ENCODE assay signal across 1 cellular context in the genomic region with DNA sequence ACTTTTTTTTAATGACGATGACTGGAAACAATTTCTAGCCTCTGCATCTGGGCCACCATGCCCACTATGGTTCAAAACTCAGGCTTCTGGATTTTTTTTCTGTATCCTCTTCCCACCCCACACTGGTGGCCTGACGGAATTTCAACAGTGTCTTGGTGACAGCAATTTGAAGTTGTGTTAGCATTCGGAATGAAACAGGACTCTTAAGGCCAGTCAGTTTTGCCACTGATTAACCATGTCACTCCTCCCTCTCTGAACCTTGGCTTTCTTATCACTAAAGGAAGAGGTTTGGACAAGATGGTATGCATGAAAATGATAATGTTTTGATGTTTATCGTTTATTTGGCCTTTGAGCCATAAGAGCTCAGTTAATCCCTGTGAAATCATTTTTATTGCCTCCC.
TF ChIP-seq lines count a peak whose summit lies in the region.

No MANE protein-coding gene starts in this region.

TF ChIP-seq in HepG2, 621 proteins besides CTCF, POLR2A, EP300 and RAD21 (continued from another document):
- TF ChIP-seq ZNF709 (CRISPR knock-in tag; IDR thresholded peaks at IDR 0.05) (no peak), ZFP90 (CRISPR knock-in tag; IDR thresholded peaks at IDR 0.05; ENCODE audit: borderline replicate concordance) (no peak), KDM5A (IDR thresholded peaks at IDR 0.05; ENCODE audit: borderline replicate concordance, low read length) (no peak), ONECUT2 (CRISPR knock-in tag; IDR thresholded peaks at IDR 0.05) (no peak), NCOA2 (CRISPR knock-in tag; IDR thresholded peaks at IDR 0.05) (peak; percentile 74), ZNF350 (CRISPR knock-in tag; IDR thresholded peaks at IDR 0.05; ENCODE audit: borderline replicate concordance, low read depth) (no peak), SIN3B (IDR thresholded peaks at IDR 0.05; ENCODE audit: low read length) (no peak), EEA1 (CRISPR knock-in tag; IDR thresholded peaks at IDR 0.05; ENCODE audit: borderline replicate concordance) (no peak), SMAD3 (CRISPR knock-in tag; IDR thresholded peaks at IDR 0.05) (no peak), HOXA3 (CRISPR knock-in tag; IDR thresholded peaks at IDR 0.05) (no peak), ZSCAN9 (CRISPR knock-in tag; IDR thresholded peaks at IDR 0.05; ENCODE audit: borderline replicate concordance) (no peak), ZNF274 (CRISPR knock-in tag; IDR thresholded peaks at IDR 0.05) (no peak), CBFB (CRISPR knock-in tag; IDR thresholded peaks at IDR 0.05) (no peak), MEIS2 (CRISPR knock-in tag; IDR thresholded peaks at IDR 0.05) (no peak), ELF1 (CRISPR knock-in tag; IDR thresholded peaks at IDR 0.05) (no peak), SALL1 (CRISPR knock-in tag; IDR thresholded peaks at IDR 0.05) (peak; percentile 81), FOXA3 (CRISPR knock-in tag; IDR thresholded peaks at IDR 0.05) (peak; percentile 48; the same call in 1 of the 2 replicates), MZF1 (CRISPR knock-in tag; IDR thresholded peaks at IDR 0.05; ENCODE audit: borderline replicate concordance) (no peak), ZSCAN30 (CRISPR knock-in tag; IDR thresholded peaks at IDR 0.05) (no peak), U2AF1 (optimal IDR thresholded peaks at IDR 0.05; ENCODE audit: low read depth, low read length) (no peak), TMF1 (CRISPR knock-in tag; IDR thresholded peaks at IDR 0.05; ENCODE audit: low read depth) (no peak), AGO1 (IDR thresholded peaks at IDR 0.05; ENCODE audit: low read depth, low read length, poor library complexity, severe bottlenecking) (no peak), ZNF547 (CRISPR knock-in tag; IDR thresholded peaks at IDR 0.05) (no peak), CCDC6 (CRISPR knock-in tag; IDR thresholded peaks at IDR 0.05) (no peak), ELF3 (CRISPR knock-in tag; IDR thresholded peaks at IDR 0.05) (peak; percentile 63; the same call in 1 of the 2 replicates), MED13 (CRISPR knock-in tag; IDR thresholded peaks at IDR 0.05) (no peak; the same call in 1 of the 2 replicates), ETV6 (CRISPR knock-in tag; conservative IDR thresholded peaks at IDR 0.05) (no peak), DMAP1 (CRISPR knock-in tag; IDR thresholded peaks at IDR 0.05) (no peak), ZNF562 (CRISPR knock-in tag; IDR thresholded peaks at IDR 0.05; ENCODE audit: borderline replicate concordance) (no peak)
- TF ChIP-seq, protein P1, sequence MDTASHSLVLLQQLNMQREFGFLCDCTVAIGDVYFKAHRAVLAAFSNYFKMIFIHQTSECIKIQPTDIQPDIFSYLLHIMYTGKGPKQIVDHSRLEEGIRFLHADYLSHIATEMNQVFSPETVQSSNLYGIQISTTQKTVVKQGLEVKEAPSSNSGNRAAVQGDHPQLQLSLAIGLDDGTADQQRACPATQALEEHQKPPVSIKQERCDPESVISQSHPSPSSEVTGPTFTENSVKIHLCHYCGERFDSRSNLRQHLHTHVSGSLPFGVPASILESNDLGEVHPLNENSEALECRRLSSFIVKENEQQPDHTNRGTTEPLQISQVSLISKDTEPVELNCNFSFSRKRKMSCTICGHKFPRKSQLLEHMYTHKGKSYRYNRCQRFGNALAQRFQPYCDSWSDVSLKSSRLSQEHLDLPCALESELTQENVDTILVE (CRISPR knock-in tag; IDR thresholded peaks at IDR 0.05) = no peak
- TF ChIP-seq, protein P2, sequence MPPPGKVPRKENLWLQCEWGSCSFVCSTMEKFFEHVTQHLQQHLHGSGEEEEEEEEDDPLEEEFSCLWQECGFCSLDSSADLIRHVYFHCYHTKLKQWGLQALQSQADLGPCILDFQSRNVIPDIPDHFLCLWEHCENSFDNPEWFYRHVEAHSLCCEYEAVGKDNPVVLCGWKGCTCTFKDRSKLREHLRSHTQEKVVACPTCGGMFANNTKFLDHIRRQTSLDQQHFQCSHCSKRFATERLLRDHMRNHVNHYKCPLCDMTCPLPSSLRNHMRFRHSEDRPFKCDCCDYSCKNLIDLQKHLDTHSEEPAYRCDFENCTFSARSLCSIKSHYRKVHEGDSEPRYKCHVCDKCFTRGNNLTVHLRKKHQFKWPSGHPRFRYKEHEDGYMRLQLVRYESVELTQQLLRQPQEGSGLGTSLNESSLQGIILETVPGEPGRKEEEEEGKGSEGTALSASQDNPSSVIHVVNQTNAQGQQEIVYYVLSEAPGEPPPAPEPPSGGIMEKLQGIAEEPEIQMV (CRISPR knock-in tag; IDR thresholded peaks at IDR 0.05; ENCODE audit: low read depth) = no peak
- TF ChIP-seq, protein P3, sequence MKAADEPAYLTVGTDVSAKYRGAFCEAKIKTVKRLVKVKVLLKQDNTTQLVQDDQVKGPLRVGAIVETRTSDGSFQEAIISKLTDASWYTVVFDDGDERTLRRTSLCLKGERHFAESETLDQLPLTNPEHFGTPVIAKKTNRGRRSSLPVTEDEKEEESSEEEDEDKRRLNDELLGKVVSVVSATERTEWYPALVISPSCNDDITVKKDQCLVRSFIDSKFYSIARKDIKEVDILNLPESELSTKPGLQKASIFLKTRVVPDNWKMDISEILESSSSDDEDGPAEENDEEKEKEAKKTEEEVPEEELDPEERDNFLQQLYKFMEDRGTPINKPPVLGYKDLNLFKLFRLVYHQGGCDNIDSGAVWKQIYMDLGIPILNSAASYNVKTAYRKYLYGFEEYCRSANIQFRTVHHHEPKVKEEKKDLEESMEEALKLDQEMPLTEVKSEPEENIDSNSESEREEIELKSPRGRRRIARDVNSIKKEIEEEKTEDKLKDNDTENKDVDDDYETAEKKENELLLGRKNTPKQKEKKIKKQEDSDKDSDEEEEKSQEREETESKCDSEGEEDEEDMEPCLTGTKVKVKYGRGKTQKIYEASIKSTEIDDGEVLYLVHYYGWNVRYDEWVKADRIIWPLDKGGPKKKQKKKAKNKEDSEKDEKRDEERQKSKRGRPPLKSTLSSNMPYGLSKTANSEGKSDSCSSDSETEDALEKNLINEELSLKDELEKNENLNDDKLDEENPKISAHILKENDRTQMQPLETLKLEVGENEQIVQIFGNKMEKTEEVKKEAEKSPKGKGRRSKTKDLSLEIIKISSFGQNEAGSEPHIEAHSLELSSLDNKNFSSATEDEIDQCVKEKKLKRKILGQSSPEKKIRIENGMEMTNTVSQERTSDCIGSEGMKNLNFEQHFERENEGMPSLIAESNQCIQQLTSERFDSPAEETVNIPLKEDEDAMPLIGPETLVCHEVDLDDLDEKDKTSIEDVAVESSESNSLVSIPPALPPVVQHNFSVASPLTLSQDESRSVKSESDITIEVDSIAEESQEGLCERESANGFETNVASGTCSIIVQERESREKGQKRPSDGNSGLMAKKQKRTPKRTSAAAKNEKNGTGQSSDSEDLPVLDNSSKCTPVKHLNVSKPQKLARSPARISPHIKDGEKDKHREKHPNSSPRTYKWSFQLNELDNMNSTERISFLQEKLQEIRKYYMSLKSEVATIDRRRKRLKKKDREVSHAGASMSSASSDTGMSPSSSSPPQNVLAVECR (CRISPR knock-in tag; IDR thresholded peaks at IDR 0.05; ENCODE audit: borderline replicate concordance) = peak; percentile 28; the same call in 1 of the 2 replicates
- TF ChIP-seq, protein P4, sequence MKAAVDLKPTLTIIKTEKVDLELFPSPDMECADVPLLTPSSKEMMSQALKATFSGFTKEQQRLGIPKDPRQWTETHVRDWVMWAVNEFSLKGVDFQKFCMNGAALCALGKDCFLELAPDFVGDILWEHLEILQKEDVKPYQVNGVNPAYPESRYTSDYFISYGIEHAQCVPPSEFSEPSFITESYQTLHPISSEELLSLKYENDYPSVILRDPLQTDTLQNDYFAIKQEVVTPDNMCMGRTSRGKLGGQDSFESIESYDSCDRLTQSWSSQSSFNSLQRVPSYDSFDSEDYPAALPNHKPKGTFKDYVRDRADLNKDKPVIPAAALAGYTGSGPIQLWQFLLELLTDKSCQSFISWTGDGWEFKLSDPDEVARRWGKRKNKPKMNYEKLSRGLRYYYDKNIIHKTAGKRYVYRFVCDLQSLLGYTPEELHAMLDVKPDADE (CRISPR knock-in tag; IDR thresholded peaks at IDR 0.05) = no peak
- TF ChIP-seq, protein P5, sequence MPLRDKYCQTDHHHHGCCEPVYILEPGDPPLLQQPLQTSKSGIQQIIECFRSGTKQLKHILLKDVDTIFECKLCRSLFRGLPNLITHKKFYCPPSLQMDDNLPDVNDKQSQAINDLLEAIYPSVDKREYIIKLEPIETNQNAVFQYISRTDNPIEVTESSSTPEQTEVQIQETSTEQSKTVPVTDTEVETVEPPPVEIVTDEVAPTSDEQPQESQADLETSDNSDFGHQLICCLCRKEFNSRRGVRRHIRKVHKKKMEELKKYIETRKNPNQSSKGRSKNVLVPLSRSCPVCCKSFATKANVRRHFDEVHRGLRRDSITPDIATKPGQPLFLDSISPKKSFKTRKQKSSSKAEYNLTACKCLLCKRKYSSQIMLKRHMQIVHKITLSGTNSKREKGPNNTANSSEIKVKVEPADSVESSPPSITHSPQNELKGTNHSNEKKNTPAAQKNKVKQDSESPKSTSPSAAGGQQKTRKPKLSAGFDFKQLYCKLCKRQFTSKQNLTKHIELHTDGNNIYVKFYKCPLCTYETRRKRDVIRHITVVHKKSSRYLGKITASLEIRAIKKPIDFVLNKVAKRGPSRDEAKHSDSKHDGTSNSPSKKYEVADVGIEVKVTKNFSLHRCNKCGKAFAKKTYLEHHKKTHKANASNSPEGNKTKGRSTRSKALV (CRISPR knock-in tag; IDR thresholded peaks at IDR 0.05) = no peak
- TF ChIP-seq, protein P6, sequence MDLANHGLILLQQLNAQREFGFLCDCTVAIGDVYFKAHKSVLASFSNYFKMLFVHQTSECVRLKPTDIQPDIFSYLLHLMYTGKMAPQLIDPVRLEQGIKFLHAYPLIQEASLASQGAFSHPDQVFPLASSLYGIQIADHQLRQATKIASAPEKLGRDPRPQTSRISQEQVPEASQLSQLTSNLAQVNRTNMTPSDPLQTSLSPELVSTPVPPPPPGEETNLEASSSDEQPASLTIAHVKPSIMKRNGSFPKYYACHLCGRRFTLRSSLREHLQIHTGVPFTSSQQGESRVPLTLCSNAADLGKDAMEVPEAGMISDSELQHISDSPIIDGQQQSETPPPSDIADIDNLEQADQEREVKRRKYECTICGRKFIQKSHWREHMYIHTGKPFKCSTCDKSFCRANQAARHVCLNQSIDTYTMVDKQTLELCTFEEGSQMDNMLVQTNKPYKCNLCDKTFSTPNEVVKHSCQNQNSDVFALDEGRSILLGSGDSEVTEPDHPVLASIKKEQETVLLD (CRISPR knock-in tag; IDR thresholded peaks at IDR 0.05; ENCODE audit: low read depth) = no peak
